ENCODE assay signal across 14 cellular contexts in the genomic region with DNA sequence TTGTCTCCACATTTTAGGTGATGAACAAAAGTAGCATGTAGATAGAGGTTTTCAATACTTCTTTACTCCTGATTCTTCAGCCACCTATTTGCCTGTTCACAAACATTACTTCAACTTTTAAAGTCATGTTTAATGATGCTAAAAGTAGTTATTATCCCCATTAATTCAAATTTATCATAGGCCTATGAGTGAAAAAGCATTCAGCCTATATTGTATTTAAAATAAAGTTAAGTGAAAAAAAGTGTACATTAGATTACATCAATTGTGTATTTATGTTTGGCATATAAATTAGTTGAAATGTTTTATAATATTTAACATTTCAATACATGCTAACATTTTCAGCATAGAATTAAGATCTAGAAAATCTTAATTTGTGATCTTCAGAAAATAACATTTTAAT. TPM values are rescaled to one million over a fixed set of nuclear protein-coding genes. Genes with fewer than 3 reads are reported as not detected.
DNase-seq lines count a peak whose midpoint lies in the region; ATAC-seq, FAIRE-seq and TF ChIP-seq lines count a peak whose summit lies in the region.
"Had no signal": no experiment of that assay in that cellular context is flagged by ENCODE, and none has a peak within 500 bp of the region (broad histone marks: within the 10 kb centered on the region; RNA-seq: fewer than 3 reads in every experiment).

No MANE protein-coding gene starts in this region.

- H3K9me3 ChIP-seq in left ventricle myocardium inferior (replicated peaks) (no peaks in the 10 kb centered on the region), Panc1 (ENCODE audit: control insufficient read depth, insufficient read depth, low read depth, low read length) (no peaks in the 10 kb centered on the region)
- H3K9me3 ChIP-seq: BLaER1 had no signal

- H3K4me1 ChIP-seq in left ventricle myocardium inferior, result peaks cover 46% of the 10 kb centered on the region
- H3K4me1 ChIP-seq in Panc1 (ENCODE audit: control insufficient read depth, insufficient read depth, low read length), result peaks cover 51% of the 10 kb centered on the region

- H3K4me3 ChIP-seq in left ventricle myocardium inferior (peak overlapping the region; percentile 92), Panc1 (ENCODE audit: low read depth in 2 of 2, low read length in 2 of 2) (0 out of 4 replicates have a peak overlapping the region, but pooled peaks of 1 of the 2 experiments have one; percentile 80)
- H3K4me3 ChIP-seq: BLaER1 had no signal

- no TSS peak for BruUV-seq in Panc1 (replicated peaks; lab: Mats Ljungman, UMichigan)

- CTCF ChIA-PET in Panc1 (lab: Charles Lee), result no interaction called here

- intact Hi-C loops in left ventricle myocardium inferior (cut with micrococcal nuclease) (no loop called here), left ventricle myocardium superior (cut with micrococcal nuclease) (no loop called here), Panc1 (cut with micrococcal nuclease; ENCODE audit: unreplicated experiment) (no loop called here)

- FAIRE-seq in islet of Langerhans (lab: Jason Lieb, UNC), result peak; percentile 41
- FAIRE-seq: H54 had no signal

- POLR2A ChIA-PET in Panc1 (lab: Charles Lee), result no interaction called here

- TF ChIP-seq CTCF in left ventricle myocardium inferior (IDR thresholded peaks at IDR 0.05; ENCODE audit: borderline replicate concordance), result no peak
- no peak for TF ChIP-seq CTCF in Panc1 (IDR thresholded peaks at IDR 0.05)

- H3K27ac ChIP-seq in left ventricle myocardium inferior (replicated peaks), result peak overlapping the region; percentile 99
- peak overlapping the region; percentile 100; the same call in 1 of the 2 replicates for H3K27ac ChIP-seq in Panc1 (ENCODE audit: low read length)
- H3K27ac ChIP-seq: BLaER1 had no signal

- ATAC-seq in left ventricle myocardium superior, result no peak
- no peak for ATAC-seq in Panc1
- no peak for ATAC-seq in GM21786 (IDR thresholded peaks at IDR 0.05; ENCODE audit: unreplicated experiment)
- no peak for ATAC-seq in GM19455 (IDR thresholded peaks at IDR 0.05; ENCODE audit: unreplicated experiment)
- no peak for ATAC-seq in HG03196 (IDR thresholded peaks at IDR 0.05; ENCODE audit: unreplicated experiment)

- H3K27me3 ChIP-seq in left ventricle myocardium inferior (ENCODE audit: low read depth) (no peaks in the 10 kb centered on the region), Panc1 (ENCODE audit: control insufficient read depth, insufficient read depth, low read length) (no peaks in the 10 kb centered on the region)

- H3K36me3 ChIP-seq in left ventricle myocardium inferior, result no peaks in the 10 kb centered on the region
- H3K36me3 ChIP-seq in Panc1 (ENCODE audit: control insufficient read depth, insufficient read depth, low read length), result no peaks in the 10 kb centered on the region; the same call in 1 of the 2 replicates
- H3K36me3 ChIP-seq: BLaER1 had no signal

- in situ Hi-C loops in Panc1 (cut with HindIII; ENCODE audit: low pct_unique_long_range_greater_than_20kb, low sequenced_read_pairs), result no loop called here

- no peak for DNase-seq in left ventricle myocardium inferior
- no peak for DNase-seq in left ventricle myocardium superior
- no peak for DNase-seq in Panc1 (ENCODE audit: low read depth, low spot score)
- no peak for DNase-seq in Kasumi-1 (lab: John Stamatoyannopoulos, UW)
- DNase-seq: activated B cell treated with CpG ODN at 0.5 μM for 24 hours; effector CD4-positive, alpha-beta T cell; foreskin fibroblast; posterior cingulate gyrus had no signal

RNA-seq across cellular contexts. Expression of a gene that starts 10.5 kb away (rescaled TPM):
- 12.8 TPM for total RNA-seq in left ventricle myocardium inferior
- total RNA-seq in left ventricle myocardium superior, result 16.9 TPM
- total RNA-seq in Panc1 (2021; ENCODE audit: unreplicated experiment), result 50.4 TPM
- 32.4 TPM for polyA plus RNA-seq in Panc1 (2012; ENCODE audit: insufficient read length)

RNA-seq across cellular contexts. Expression of a gene that starts 20.4 kb away (rescaled TPM):
- total RNA-seq in left ventricle myocardium inferior (80.0 TPM), left ventricle myocardium superior (99.2 TPM), Panc1 (2021; ENCODE audit: unreplicated experiment) (101 TPM)
- 39.7 TPM for polyA plus RNA-seq in Panc1 (2012; ENCODE audit: insufficient read length)
